Comparison of ENCODE assay signal across 27 cellular contexts in genomic region chrX:87098477-87098876, GRCh38.
"Had no signal": no experiment of that assay in that cellular context is flagged by ENCODE, and none has a peak within 500 bp of the region (broad histone marks: within the 10 kb centered on the region; RNA-seq: fewer than 3 reads in every experiment).

No MANE protein-coding gene starts in this region.

- H3K4me3 Mint-ChIP-seq: dendritic cell treated with granulocyte-macrophage colony-stimulating factor and Interleukin-4, amounts not matched to agents 40 ng/mL and 50 ng/mL, for 4 days; effector memory CD8-positive, alpha-beta T cell; endodermal cell had no signal

- H3K27ac ChIP-seq: colonic mucosa, coronary artery, dorsolateral prefrontal cortex, epithelial cell of prostate, esophagus muscularis mucosa, esophagus squamous epithelium, foreskin keratinocyte, gastrocnemius medialis, gastroesophageal sphincter, heart left ventricle, heart right ventricle had no signal

- H3K4me1 ChIP-seq: colonic mucosa, esophagus muscularis mucosa, esophagus squamous epithelium, foreskin keratinocyte, gastrocnemius medialis, gastroesophageal sphincter, heart left ventricle, heart right ventricle had no signal

- H3K27me3 ChIP-seq: colonic mucosa, esophagus muscularis mucosa, esophagus squamous epithelium, foreskin keratinocyte, gastrocnemius medialis, gastroesophageal sphincter, heart right ventricle had no signal

- H3K9me3 ChIP-seq: colonic mucosa, esophagus muscularis mucosa, esophagus squamous epithelium, gastrocnemius medialis, gastroesophageal sphincter, heart left ventricle had no signal

- H3K27ac Mint-ChIP-seq: dendritic cell treated with granulocyte-macrophage colony-stimulating factor and Interleukin-4, amounts not matched to agents 40 ng/mL and 50 ng/mL, for 4 days; effector memory CD8-positive, alpha-beta T cell; endodermal cell had no signal

- DNase-seq: colonic mucosa; cortex of kidney; dermis blood vessel endothelial cell; dorsolateral prefrontal cortex; effector CD4-positive, alpha-beta T cell; effector CD8-positive, alpha-beta T cell; effector memory CD4-positive, alpha-beta T cell; effector memory CD8-positive, alpha-beta T cell; endodermal cell; erythroblast; esophagus squamous epithelium; foreskin fibroblast; foreskin keratinocyte; foreskin melanocyte; gastrocnemius medialis; glutamatergic neuron; head of caudate nucleus; heart left ventricle; heart right ventricle had no signal

- H3K4me1 Mint-ChIP-seq: endodermal cell had no signal

- H3K36me3 ChIP-seq: colonic mucosa, esophagus muscularis mucosa, esophagus squamous epithelium, gastrocnemius medialis, gastroesophageal sphincter, heart left ventricle, heart right ventricle had no signal

- FAIRE-seq: endometrium, endothelial cell of umbilical vein had no signal

- ATAC-seq: effector memory CD8-positive, alpha-beta T cell; esophagus mucosa; foreskin keratinocyte; gastrocnemius medialis; gastroesophageal sphincter; heart left ventricle; heart right ventricle had no signal

- H3K27me3 Mint-ChIP-seq: dendritic cell treated with granulocyte-macrophage colony-stimulating factor and Interleukin-4, amounts not matched to agents 40 ng/mL and 50 ng/mL, for 4 days; effector memory CD8-positive, alpha-beta T cell had no signal

- H3K9me3 Mint-ChIP-seq: endodermal cell had no signal

- H3K4me3 ChIP-seq: colonic mucosa, coronary artery, dorsolateral prefrontal cortex, esophagus muscularis mucosa, esophagus squamous epithelium, gastrocnemius medialis, gastroesophageal sphincter, heart left ventricle, heart right ventricle had no signal
